1 cellular context compared by ENCODE assay signal in genomic region chr20:32357869-32358631, GRCh38.
TF ChIP-seq lines count a peak whose summit lies in the region.

Gene ASXL1, plus strand, starts transcription at chr20:32358331. Its CDS starts 445 bp downstream, at chr20:32358776.

TF ChIP-seq in WTC11, 78 proteins besides CTCF, POLR2A, EP300 and RAD21 (continued from another document):
- peak; percentile 60; the same call in 1 of the 2 replicates for TF ChIP-seq ETV6 (CRISPR knock-in tag; IDR thresholded peaks at IDR 0.05)
- TF ChIP-seq ZNF138 (CRISPR knock-in tag; conservative IDR thresholded peaks at IDR 0.05): no peak
- no peak for TF ChIP-seq ZBTB43 (CRISPR knock-in tag; IDR thresholded peaks at IDR 0.05)
- TF ChIP-seq CDX4 (CRISPR knock-in tag; IDR thresholded peaks at IDR 0.05; ENCODE audit: borderline replicate concordance): no peak
- peak; percentile 76 for TF ChIP-seq GABPB1 (CRISPR knock-in tag; IDR thresholded peaks at IDR 0.05)
- TF ChIP-seq FOXK1 (CRISPR knock-in tag; IDR thresholded peaks at IDR 0.05): peak; percentile 83
- TF ChIP-seq USF2 (CRISPR knock-in tag; IDR thresholded peaks at IDR 0.05): peak; percentile 61
- no peak for TF ChIP-seq ZNF232 (CRISPR knock-in tag; IDR thresholded peaks at IDR 0.05)
- peak; percentile 50; the same call in 1 of the 2 replicates for TF ChIP-seq TEAD1 (CRISPR knock-in tag; IDR thresholded peaks at IDR 0.05)
